10 cellular contexts compared by ENCODE assay signal in the genomic region with DNA sequence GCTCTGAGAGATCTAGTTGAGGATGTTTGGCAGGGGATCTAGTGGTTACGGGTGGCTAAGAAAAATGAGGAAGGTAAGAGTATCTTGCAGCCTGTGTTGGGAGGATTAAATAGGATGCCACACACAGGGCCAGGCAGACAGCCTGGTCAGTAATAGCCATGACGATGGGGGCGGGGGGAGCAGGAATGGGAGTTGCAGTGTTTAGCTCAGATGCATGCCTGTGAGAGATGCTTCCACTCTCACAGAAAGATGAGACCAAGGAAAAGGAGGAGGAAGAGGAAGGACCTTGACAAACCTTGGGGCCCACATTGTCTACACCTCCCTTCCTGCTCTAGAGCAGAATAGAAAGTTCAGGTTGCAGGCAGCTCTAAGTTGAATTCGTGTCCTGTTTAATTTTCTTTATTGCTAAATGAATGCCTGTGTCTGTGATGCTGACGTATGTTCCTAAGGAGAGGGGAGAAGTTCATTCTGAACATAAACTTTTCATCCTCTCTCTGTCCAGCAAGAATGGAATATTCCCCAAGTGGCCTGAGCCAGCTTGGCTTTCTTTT. TPM values are rescaled to one million over a fixed set of nuclear protein-coding genes. Genes with fewer than 3 reads are reported as not detected.
A peak's percentile ranks its signal among the peaks of the same experiment; 100 is the strongest.
DNase-seq lines count a peak whose midpoint lies in the region; ATAC-seq, FAIRE-seq and TF ChIP-seq lines count a peak whose summit lies in the region.
"Had no signal": no experiment of that assay in that cellular context is flagged by ENCODE, and none has a peak within 500 bp of the region (broad histone marks: within the 10 kb centered on the region; RNA-seq: fewer than 3 reads in every experiment).

No MANE protein-coding gene starts in this region.

- peak overlapping the region; percentile 86 to 93 for H3K27ac ChIP-seq in A549
- H3K27ac ChIP-seq in PC-9 = peak overlapping the region; percentile 27

- TF ChIP-seq EP300 in A549 (IDR thresholded peaks at IDR 0.05) = no peak

- CTCF ChIA-PET in A549 (lab: Yijun Ruan, JAX) = interaction anchor here (0.7 to 5.5 kb wide), 41 partner anchors 10 to 487 kb away, joined by 3 to 79 read pairs (median 6); partner anchors contain the start of genes IL9 and TGFBI
- CTCF ChIA-PET in PC-9 (lab: Charles Lee) = interaction anchor here (0.6 to 1.4 kb wide), 4 partner anchors 29 to 112 kb away, joined by 3 to 4 read pairs (median 4); no protein-coding TSS in a partner anchor

- H3K36me3 ChIP-seq in PC-9 (ENCODE audit: low read depth) = peaks cover 15% of the 10 kb centered on the region

- H3K4me3 ChIP-seq in A549 (peak overlapping the region; percentile 9; the same call in 1 of the 3 replicates), PC-9 (no peak overlapping the region)

- no peak for TF ChIP-seq CTCF in A549 (IDR thresholded peaks at IDR 0.05)
- no peak for TF ChIP-seq CTCF in PC-9 (conservative IDR thresholded peaks at IDR 0.05)
- no peak for TF ChIP-seq CTCF in GM20000 (IDR thresholded peaks at IDR 0.05; ENCODE audit: extremely low read depth, missing control alignments)

- ATAC-seq in A549 = no peak
- no peak for ATAC-seq in HG03442 (IDR thresholded peaks at IDR 0.05; ENCODE audit: unreplicated experiment)
- ATAC-seq: esophagus mucosa had no signal

- WGBS in A549 (ENCODE audit: missing lambda C conversion rate) = 49% methylated on average over 5 of the region's 5 CpGs

- FAIRE-seq in A549 (lab: Jason Lieb, UNC) = peak; percentile 72

- H3K4me2 ChIP-seq in A549 = peak overlapping the region; percentile 73
- peak overlapping the region; percentile 29; the same call in 1 of the 2 replicates for H3K4me2 ChIP-seq in PC-9

- peaks cover 31% of the 10 kb centered on the region; the same call in 1 of the 2 replicates for H3F3A ChIP-seq in PC-9 (ENCODE audit: insufficient read depth, low read depth)

- no peak for TF ChIP-seq POLR2A in A549 (IDR thresholded peaks at IDR 0.05; ENCODE audit: low read length)

- intact Hi-C loops in PC-9 (cut with micrococcal nuclease; ENCODE audit: unreplicated experiment) = no loop called here

- H3K9me2 ChIP-seq in PC-9 (ENCODE audit: insufficient read depth) = no peaks in the 10 kb centered on the region

- no peak overlapping the region for H2AFZ ChIP-seq in PC-9

- peaks cover 97% of the 10 kb centered on the region for H3K4me1 ChIP-seq in A549
- H3K4me1 ChIP-seq in PC-9 (replicated peaks; ENCODE audit: insufficient read depth) = peaks cover 45% of the 10 kb centered on the region

- no TSS peak for BruUV-seq in PC-9 (replicated peaks; lab: Mats Ljungman, UMichigan)

- H3K9me3 ChIP-seq in A549 (no peaks in the 10 kb centered on the region), PC-9 (ENCODE audit: insufficient read depth, low read depth) (no peaks in the 10 kb centered on the region)

- POLR2A ChIA-PET in A549 (lab: Yijun Ruan, JAX) = interaction anchor here (0.8 to 1.9 kb wide), 12 partner anchors 8 to 136 kb away, joined by 3 to 13 read pairs (median 6); partner anchors contain the start of genes SMAD5 and TGFBI
- POLR2A ChIA-PET in PC-9 (lab: Charles Lee; ENCODE audit: unreplicated experiment) = no interaction called here

- no peaks in the 10 kb centered on the region for H4K20me1 ChIP-seq in PC-9 (ENCODE audit: insufficient read depth)

- TF ChIP-seq RAD21 in A549 (conservative IDR thresholded peaks at IDR 0.05 in 1 of 2, IDR thresholded peaks at IDR 0.05 in 1 of 2) = no peak

- DNase-seq in A549 (ENCODE audit: low read depth in 1 of 2, low spot score in 1 of 2) (no peak), PC-9 (no peak), ecto neural progenitor cell (ENCODE audit: low spot score) (peak; percentile 61), myocyte (ENCODE audit: low read depth) (peak; percentile 20), GM20000 (ENCODE audit: low spot score) (no peak), SK-N-DZ (ENCODE audit: low spot score) (no peak)
- DNase-seq in activated T-cell treated with anti-CD3 and anti-CD28 coated beads, Interleukin-2, amount 50 U/mL, for 48 hours = no peak
- DNase-seq: NCI-H774 had no signal

- H3K79me2 ChIP-seq in PC-9 (ENCODE audit: low read depth) = no peaks in the 10 kb centered on the region

- no peaks in the 10 kb centered on the region for H3K27me3 ChIP-seq in PC-9 (ENCODE audit: insufficient read depth, low read depth)

TF ChIP-seq in A549, 52 proteins besides CTCF, POLR2A, EP300 and RAD21:
- TF ChIP-seq MAFK (IDR thresholded peaks at IDR 0.05; ENCODE audit: partially characterized antibody) = no peak
- no peak for TF ChIP-seq ZNF302 (CRISPR knock-in tag; IDR thresholded peaks at IDR 0.05)
- TF ChIP-seq EHMT2 (IDR thresholded peaks at IDR 0.05; ENCODE audit: low read depth) = no peak
- TF ChIP-seq, protein P1, sequence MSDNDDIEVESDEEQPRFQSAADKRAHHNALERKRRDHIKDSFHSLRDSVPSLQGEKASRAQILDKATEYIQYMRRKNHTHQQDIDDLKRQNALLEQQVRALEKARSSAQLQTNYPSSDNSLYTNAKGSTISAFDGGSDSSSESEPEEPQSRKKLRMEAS (IDR thresholded peaks at IDR 0.05) = no peak
- no peak for TF ChIP-seq CBX2 (IDR thresholded peaks at IDR 0.05; ENCODE audit: borderline replicate concordance, low read depth)

RNA-seq across cellular contexts. Expression of gene TGFBI, which starts 28.7 kb away (rescaled TPM):
- 1,135 and 1,466 TPM in 2 replicates for polyA plus RNA-seq in A549 (2011; rRNA removed)
- 661 and 843 TPM in 2 replicates for polyA plus RNA-seq in A549 (2012; cell fraction: cytosol; rRNA removed)
- 1,811 and 1,913 TPM in 2 replicates for polyA plus RNA-seq in A549 (2012; cell fraction: nucleus; rRNA removed)
- 1,411 to 1,859 TPM (median 1,765 TPM) in 3 replicates for polyA plus RNA-seq in A549 (2017; fragmentation: RNase III; extraction: RNeasy Plus Mini Kit Qiagen cat#74134 plus additional on column Dnase treatment)
- polyA minus RNA-seq in A549 (2011; rRNA and poly(A)+ RNA removed) = 1,411 and 1,484 TPM in 2 replicates
- total RNA-seq in PC-9 (2021) = 430 and 437 TPM in 2 replicates
- 758 and 1,068 TPM in 2 replicates for total RNA-seq in myocyte
- polyA plus RNA-seq in myocyte (2012) = 508 TPM
- not detected in 2 replicates for polyA plus RNA-seq in SK-N-DZ (2014; cell fraction: cytosol; rRNA removed)
- 0.59 TPM in 1 of 2 replicates, not detected in the other for polyA plus RNA-seq in SK-N-DZ (2014; cell fraction: nucleus; rRNA removed)

Comparison
In these comparisons a context has a peak if more than half of its experiments do, and no peak if none do; other contexts are left out.
1. DNase-seq: peak in ecto neural progenitor cell (single experiment) and myocyte (single experiment); none in A549 (0 of 2), PC-9 (0 of 2), GM20000 (single experiment), activated T-cell treated with anti-CD3 and anti-CD28 coated beads, Interleukin-2, amount 50 U/mL, for 48 hours (0 of 2) and SK-N-DZ (single experiment).